Comparison of ENCODE assay signal across 1 cellular context in the genomic region with DNA sequence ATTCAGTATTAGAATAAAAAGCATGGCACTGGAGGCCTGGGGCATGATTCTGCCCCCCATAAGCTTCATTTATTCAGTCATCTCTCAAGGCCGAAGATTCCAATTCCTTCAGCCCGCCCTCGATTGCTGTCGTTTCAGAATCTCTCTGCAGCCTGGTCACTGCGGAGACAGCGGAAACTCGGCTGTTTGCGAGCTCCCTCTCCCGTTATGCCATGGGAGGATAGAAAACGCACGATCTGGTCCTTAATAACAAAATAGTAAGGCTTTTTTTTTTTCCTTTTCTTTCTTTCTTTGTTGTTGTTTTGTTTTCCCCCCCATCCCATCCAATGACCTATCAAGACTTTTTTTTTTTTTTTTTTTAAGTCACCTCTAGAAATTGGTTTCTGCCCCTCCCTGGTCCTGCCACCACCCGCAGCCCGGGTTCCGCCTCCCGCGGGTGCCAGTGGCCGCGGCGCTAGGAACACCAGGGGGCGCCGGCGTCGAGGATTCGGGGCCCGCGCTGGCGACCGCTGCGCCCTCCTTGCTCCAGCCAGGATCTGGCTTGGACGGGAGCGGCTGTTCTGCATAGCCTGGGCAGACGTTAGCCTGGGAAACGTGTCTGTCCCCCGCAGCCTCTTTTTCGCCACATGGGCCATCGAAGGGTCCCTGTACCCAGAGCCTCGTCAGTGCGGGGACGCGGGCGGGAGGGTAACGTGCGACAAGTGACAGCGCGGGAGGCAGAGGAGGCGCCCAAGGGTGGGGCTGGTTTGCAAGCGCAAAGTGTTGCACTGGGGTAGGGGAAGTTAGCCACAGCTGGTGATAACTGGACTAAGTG.
TF ChIP-seq lines count a peak whose summit lies in the region.

No MANE protein-coding gene starts in this region.

TF ChIP-seq in K562, 482 proteins besides CTCF, POLR2A, EP300 and RAD21 (continued from another document):
- TF ChIP-seq, protein P1, sequence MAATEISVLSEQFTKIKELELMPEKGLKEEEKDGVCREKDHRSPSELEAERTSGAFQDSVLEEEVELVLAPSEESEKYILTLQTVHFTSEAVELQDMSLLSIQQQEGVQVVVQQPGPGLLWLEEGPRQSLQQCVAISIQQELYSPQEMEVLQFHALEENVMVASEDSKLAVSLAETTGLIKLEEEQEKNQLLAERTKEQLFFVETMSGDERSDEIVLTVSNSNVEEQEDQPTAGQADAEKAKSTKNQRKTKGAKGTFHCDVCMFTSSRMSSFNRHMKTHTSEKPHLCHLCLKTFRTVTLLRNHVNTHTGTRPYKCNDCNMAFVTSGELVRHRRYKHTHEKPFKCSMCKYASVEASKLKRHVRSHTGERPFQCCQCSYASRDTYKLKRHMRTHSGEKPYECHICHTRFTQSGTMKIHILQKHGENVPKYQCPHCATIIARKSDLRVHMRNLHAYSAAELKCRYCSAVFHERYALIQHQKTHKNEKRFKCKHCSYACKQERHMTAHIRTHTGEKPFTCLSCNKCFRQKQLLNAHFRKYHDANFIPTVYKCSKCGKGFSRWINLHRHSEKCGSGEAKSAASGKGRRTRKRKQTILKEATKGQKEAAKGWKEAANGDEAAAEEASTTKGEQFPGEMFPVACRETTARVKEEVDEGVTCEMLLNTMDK (IDR thresholded peaks at IDR 0.05; ENCODE audit: borderline replicate concordance, insufficient read depth, low read depth, low read length, poor library complexity, severe bottlenecking): peak; percentile 42
- TF ChIP-seq CHD2 (IDR thresholded peaks at IDR 0.05; ENCODE audit: low read depth, low read length) (no peak), RBM14 (IDR thresholded peaks at IDR 0.05; ENCODE audit: borderline replicate concordance, insufficient read depth, low read depth, low read length) (no peak), ETV5 (CRISPR knock-in tag; IDR thresholded peaks at IDR 0.05; ENCODE audit: low read depth) (no peak)
- TF ChIP-seq, protein P2, sequence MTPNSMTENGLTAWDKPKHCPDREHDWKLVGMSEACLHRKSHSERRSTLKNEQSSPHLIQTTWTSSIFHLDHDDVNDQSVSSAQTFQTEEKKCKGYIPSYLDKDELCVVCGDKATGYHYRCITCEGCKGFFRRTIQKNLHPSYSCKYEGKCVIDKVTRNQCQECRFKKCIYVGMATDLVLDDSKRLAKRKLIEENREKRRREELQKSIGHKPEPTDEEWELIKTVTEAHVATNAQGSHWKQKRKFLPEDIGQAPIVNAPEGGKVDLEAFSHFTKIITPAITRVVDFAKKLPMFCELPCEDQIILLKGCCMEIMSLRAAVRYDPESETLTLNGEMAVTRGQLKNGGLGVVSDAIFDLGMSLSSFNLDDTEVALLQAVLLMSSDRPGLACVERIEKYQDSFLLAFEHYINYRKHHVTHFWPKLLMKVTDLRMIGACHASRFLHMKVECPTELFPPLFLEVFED (CRISPR knock-in tag; conservative IDR thresholded peaks at IDR 0.05): no peak
